In the genomic region with DNA sequence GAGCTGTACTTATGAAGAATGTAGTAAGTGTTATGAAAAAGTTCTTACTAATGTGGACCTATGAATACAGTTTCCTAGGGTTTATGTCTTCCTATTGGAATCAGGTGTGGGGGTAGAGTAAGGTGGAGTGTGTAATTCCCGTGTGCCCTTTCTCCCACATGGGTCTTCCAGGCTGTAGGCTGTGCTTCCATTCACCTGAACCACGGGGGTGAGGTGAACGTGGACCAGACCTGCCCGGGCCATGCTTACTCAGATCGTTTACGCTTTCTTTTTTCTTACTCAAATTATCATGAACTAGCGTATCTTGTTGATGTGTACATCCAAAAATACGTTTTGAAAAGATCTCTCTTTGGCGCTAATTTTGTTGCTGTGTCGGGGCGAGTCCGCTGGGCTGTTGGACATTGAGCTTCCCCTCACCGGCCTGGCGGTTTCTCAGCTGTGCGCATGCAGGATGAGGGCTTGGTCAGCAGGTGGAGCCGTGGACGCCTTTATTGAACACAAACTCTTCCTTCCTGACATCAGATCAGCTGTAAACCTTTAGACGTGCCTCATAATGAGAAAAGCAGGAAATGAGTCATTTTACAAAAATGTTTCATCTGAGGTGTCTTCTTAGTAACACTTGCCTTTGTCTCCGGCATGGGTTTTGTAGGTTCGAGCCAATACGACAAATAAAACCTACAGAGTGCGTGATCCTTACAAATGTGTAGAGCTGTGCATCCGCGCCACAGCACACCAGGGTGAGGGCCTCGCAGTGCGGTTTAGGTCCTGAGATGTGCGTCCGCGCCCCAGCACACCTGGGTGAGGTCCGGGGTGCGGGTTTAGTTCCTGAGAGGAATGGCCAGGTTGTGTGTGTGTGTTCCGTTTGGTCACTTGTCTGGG, we compare ENCODE assay signal across 8 cellular contexts. TPM values are rescaled to one million over a fixed set of nuclear protein-coding genes. Genes with fewer than 3 reads are reported as not detected.
DNase-seq lines count a peak whose midpoint lies in the region; ATAC-seq and TF ChIP-seq lines count a peak whose summit lies in the region.

No MANE protein-coding gene starts in this region.

- peak overlapping the region; percentile 49; the same call in 1 of the 2 replicates for H3K9ac ChIP-seq in BLaER1

- peak overlapping the region; percentile 62 for H3K4me2 ChIP-seq in BLaER1

- H3K9me3 Mint-ChIP-seq in activated T-helper 17 cell treated with anti-CD3 and anti-CD28 coated beads, Interleukin-2, amount 50 U/mL, for 72 hours: no peaks in the 10 kb centered on the region
- no peaks in the 10 kb centered on the region for H3K9me3 Mint-ChIP-seq in progenitor cell of endocrine pancreas (ENCODE audit: low read depth)

- no peaks in the 10 kb centered on the region; the same call in 1 of the 2 replicates for H3K9me3 ChIP-seq in BLaER1
- H3K9me3 ChIP-seq in gastroesophageal sphincter: no peaks in the 10 kb centered on the region

- DNase-seq in RKO (ENCODE audit: low spot score) (peak; percentile 97), progenitor cell of endocrine pancreas (ENCODE audit: low spot score, unreplicated experiment) (peak; percentile 52)

- peaks cover 26% of the 10 kb centered on the region for H3K4me1 Mint-ChIP-seq in activated T-helper 17 cell treated with anti-CD3 and anti-CD28 coated beads, Interleukin-2, amount 50 U/mL, for 72 hours
- no peaks in the 10 kb centered on the region for H3K4me1 Mint-ChIP-seq in progenitor cell of endocrine pancreas (ENCODE audit: low read depth)

- TF ChIP-seq EP300 in gastroesophageal sphincter (IDR thresholded peaks at IDR 0.05): no peak

- H3K27ac Mint-ChIP-seq in activated T-helper 17 cell treated with anti-CD3 and anti-CD28 coated beads, Interleukin-2, amount 50 U/mL, for 72 hours: peak overlapping the region; percentile 77
- peak overlapping the region; percentile 38 for H3K27ac Mint-ChIP-seq in progenitor cell of endocrine pancreas

- H3K27me3 ChIP-seq in BLaER1 (no peaks in the 10 kb centered on the region), gastroesophageal sphincter (no peaks in the 10 kb centered on the region)

- H3K36me3 ChIP-seq in BLaER1 (peaks cover 99% of the 10 kb centered on the region), gastroesophageal sphincter (peaks cover 0 to 98% of the 10 kb centered on the region in 2 donors)

- no peak overlapping the region for H3K4me3 ChIP-seq in BLaER1
- no peak overlapping the region for H3K4me3 ChIP-seq in gastroesophageal sphincter

- H3K4me3 Mint-ChIP-seq in activated T-helper 17 cell treated with anti-CD3 and anti-CD28 coated beads, Interleukin-2, amount 50 U/mL, for 72 hours: peak overlapping the region; percentile 76
- H3K4me3 Mint-ChIP-seq in progenitor cell of endocrine pancreas (ENCODE audit: low read depth): no peak overlapping the region

- H3K4me1 ChIP-seq in BLaER1: peaks cover 41% of the 10 kb centered on the region
- H3K4me1 ChIP-seq in gastroesophageal sphincter: no peaks in the 10 kb centered on the region

- WGBS in gastroesophageal sphincter (ENCODE audit: low coverage in 1 of 2), 2 donors: 36 to 71% methylated on average over 7 to 17 of the region's 32 CpGs

- peaks cover 58% of the 10 kb centered on the region for H3K36me3 Mint-ChIP-seq in activated T-helper 17 cell treated with anti-CD3 and anti-CD28 coated beads, Interleukin-2, amount 50 U/mL, for 72 hours (ENCODE audit: low read depth)
- H3K36me3 Mint-ChIP-seq in progenitor cell of endocrine pancreas (ENCODE audit: insufficient read depth): peaks cover 42% of the 10 kb centered on the region

- no peaks in the 10 kb centered on the region for H3K27me3 Mint-ChIP-seq in activated T-helper 17 cell treated with anti-CD3 and anti-CD28 coated beads, Interleukin-2, amount 50 U/mL, for 72 hours
- no peaks in the 10 kb centered on the region for H3K27me3 Mint-ChIP-seq in progenitor cell of endocrine pancreas

- peak in 3 of 4 experiments; percentile 34 to 52 (median 41) for TF ChIP-seq CTCF in gastroesophageal sphincter (IDR thresholded peaks at IDR 0.05)
- TF ChIP-seq CTCF in progenitor cell of endocrine pancreas (IDR thresholded peaks at IDR 0.05; ENCODE audit: unreplicated experiment): peak; percentile 77

- peak; percentile 99 for ATAC-seq in GM18867 (IDR thresholded peaks at IDR 0.05; ENCODE audit: unreplicated experiment)
- peak; percentile 82 for ATAC-seq in HG03342 (IDR thresholded peaks at IDR 0.05; ENCODE audit: unreplicated experiment)
- ATAC-seq in activated T-helper 17 cell treated with anti-CD3 and anti-CD28 coated beads, Interleukin-2, amount 50 U/mL, for 72 hours (replicated peaks): peak; percentile 98
- peak; percentile 49 for ATAC-seq in gastroesophageal sphincter
- ATAC-seq in GM21360 (IDR thresholded peaks at IDR 0.05; ENCODE audit: unreplicated experiment): no peak

- H3K27ac ChIP-seq in BLaER1: peak overlapping the region; percentile 42; the same call in 1 of the 2 replicates
- no peak overlapping the region for H3K27ac ChIP-seq in gastroesophageal sphincter

- peaks cover 93% of the 10 kb centered on the region for H4K20me1 ChIP-seq in BLaER1

- no peak for TF ChIP-seq POLR2A in gastroesophageal sphincter (IDR thresholded peaks at IDR 0.05)

RNA-seq across cellular contexts. Expression of gene WDR37, which starts 53.8 kb away (rescaled TPM):
- 10 to 100 TPM; 23.8 to 31.3 TPM for total RNA-seq in activated T-helper 17 cell treated with anti-CD3 and anti-CD28 coated beads, Interleukin-2, amount 50 U/mL, for 72 hours
- 10 to 100 TPM; 11.4 to 16.7 (median 13.9) TPM for total RNA-seq in gastroesophageal sphincter
- total RNA-seq in progenitor cell of endocrine pancreas: 17.4 and 18.7 TPM in 2 replicates
